1 cellular context compared by ENCODE assay signal in the genomic region with DNA sequence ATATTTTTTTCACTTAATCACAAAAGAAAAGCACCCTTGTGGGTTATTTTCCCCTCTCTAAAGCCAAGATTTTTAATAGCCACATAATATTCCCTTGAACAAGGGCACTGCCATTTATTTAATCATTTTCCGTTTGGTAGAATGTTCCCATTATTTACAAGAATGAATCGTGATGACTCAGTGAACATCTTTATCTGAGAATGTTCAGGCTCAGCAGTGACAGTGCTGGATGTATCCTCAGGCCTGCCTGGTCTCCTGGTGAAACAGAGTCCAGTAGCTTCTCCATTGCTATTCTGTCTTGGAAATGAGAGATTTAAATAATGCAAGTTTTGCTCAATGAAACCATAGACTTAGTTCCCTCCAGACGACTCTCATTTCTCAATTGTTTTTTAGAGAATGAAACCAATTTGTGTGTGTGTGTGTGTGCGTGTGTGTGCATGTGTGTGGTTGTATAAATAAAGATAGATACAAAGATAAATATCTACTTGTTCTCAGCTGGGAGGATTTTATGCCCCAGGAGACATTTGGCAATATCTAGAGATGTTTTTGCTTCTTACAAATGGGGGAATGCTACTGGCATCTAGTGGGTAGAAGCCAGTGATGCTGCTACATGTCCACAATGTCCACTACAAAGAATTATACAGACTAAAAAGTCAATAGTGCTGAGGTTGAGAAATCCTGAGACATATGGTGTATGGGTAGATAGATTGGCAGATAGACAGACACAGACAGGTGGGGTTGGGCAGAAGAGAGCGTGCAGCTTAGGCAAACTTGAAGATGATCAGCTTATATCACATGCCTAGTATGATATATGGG.
TF ChIP-seq lines count a peak whose summit lies in the region.

No MANE protein-coding gene starts in this region.

TF ChIP-seq in K562, 482 proteins besides CTCF, POLR2A, EP300 and RAD21 (continued from another document):
- TF ChIP-seq, protein P1, sequence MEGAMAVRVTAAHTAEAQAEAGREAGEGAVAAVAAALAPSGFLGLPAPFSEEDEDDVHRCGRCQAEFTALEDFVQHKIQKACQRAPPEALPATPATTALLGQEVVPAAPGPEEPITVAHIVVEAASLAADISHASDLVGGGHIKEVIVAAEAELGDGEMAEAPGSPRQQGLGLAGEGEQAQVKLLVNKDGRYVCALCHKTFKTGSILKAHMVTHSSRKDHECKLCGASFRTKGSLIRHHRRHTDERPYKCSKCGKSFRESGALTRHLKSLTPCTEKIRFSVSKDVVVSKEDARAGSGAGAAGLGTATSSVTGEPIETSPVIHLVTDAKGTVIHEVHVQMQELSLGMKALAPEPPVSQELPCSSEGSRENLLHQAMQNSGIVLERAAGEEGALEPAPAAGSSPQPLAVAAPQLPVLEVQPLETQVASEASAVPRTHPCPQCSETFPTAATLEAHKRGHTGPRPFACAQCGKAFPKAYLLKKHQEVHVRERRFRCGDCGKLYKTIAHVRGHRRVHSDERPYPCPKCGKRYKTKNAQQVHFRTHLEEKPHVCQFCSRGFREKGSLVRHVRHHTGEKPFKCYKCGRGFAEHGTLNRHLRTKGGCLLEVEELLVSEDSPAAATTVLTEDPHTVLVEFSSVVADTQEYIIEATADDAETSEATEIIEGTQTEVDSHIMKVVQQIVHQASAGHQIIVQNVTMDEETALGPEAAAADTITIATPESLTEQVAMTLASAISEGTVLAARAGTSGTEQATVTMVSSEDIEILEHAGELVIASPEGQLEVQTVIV (CRISPR knock-in tag; IDR thresholded peaks at IDR 0.05; ENCODE audit: borderline replicate concordance) = no peak
- TF ChIP-seq JUND (IDR thresholded peaks at IDR 0.05; ENCODE audit: borderline replicate concordance, low read depth, low read length) = peak; percentile 57
- peak; percentile 74; the same call in 2 of the 3 replicates for TF ChIP-seq JUND (tag; IDR thresholded peaks at IDR 0.05; ENCODE audit: borderline replicate concordance, low read depth, low read length)
- TF ChIP-seq MYBL2 (IDR thresholded peaks at IDR 0.05; ENCODE audit: low read depth) = no peak
- no peak for TF ChIP-seq MYBL2 (CRISPR knock-in tag; IDR thresholded peaks at IDR 0.05; ENCODE audit: borderline replicate concordance)
- TF ChIP-seq, protein P2, sequence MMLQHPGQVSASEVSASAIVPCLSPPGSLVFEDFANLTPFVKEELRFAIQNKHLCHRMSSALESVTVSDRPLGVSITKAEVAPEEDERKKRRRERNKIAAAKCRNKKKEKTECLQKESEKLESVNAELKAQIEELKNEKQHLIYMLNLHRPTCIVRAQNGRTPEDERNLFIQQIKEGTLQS (IDR thresholded peaks at IDR 0.05) = peak; percentile 51; the same call in 1 of the 2 replicates
- TF ChIP-seq, protein P2 (CRISPR knock-in tag; conservative IDR thresholded peaks at IDR 0.05) = no peak
- TF ChIP-seq, protein P3, sequence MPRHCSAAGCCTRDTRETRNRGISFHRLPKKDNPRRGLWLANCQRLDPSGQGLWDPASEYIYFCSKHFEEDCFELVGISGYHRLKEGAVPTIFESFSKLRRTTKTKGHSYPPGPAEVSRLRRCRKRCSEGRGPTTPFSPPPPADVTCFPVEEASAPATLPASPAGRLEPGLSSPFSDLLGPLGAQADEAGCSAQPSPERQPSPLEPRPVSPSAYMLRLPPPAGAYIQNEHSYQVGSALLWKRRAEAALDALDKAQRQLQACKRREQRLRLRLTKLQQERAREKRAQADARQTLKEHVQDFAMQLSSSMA (CRISPR knock-in tag; IDR thresholded peaks at IDR 0.05) = no peak
- TF ChIP-seq FOSL1 (tag; conservative IDR thresholded peaks at IDR 0.05) = peak; percentile 76
- TF ChIP-seq C11orf30 (IDR thresholded peaks at IDR 0.05; ENCODE audit: low read depth) = peak; percentile 28; the same call in 1 of the 2 replicates
- TF ChIP-seq ZFP30 (CRISPR knock-in tag; IDR thresholded peaks at IDR 0.05; ENCODE audit: borderline replicate concordance) = no peak
- TF ChIP-seq SMARCA4 (IDR thresholded peaks at IDR 0.05) = peak; percentile 41; the same call in 1 of the 2 replicates
- no peak for TF ChIP-seq ZNF76 (CRISPR knock-in tag; IDR thresholded peaks at IDR 0.05; ENCODE audit: borderline replicate concordance)
- TF ChIP-seq, protein P4, sequence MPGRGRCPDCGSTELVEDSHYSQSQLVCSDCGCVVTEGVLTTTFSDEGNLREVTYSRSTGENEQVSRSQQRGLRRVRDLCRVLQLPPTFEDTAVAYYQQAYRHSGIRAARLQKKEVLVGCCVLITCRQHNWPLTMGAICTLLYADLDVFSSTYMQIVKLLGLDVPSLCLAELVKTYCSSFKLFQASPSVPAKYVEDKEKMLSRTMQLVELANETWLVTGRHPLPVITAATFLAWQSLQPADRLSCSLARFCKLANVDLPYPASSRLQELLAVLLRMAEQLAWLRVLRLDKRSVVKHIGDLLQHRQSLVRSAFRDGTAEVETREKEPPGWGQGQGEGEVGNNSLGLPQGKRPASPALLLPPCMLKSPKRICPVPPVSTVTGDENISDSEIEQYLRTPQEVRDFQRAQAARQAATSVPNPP (IDR thresholded peaks at IDR 0.05; ENCODE audit: borderline replicate concordance, insufficient read depth, insufficient read length) = no peak
- no peak for TF ChIP-seq ZNF583 (CRISPR knock-in tag; IDR thresholded peaks at IDR 0.05)
- TF ChIP-seq PHTF2 (CRISPR knock-in tag; IDR thresholded peaks at IDR 0.05) = no peak
- TF ChIP-seq, protein P5, sequence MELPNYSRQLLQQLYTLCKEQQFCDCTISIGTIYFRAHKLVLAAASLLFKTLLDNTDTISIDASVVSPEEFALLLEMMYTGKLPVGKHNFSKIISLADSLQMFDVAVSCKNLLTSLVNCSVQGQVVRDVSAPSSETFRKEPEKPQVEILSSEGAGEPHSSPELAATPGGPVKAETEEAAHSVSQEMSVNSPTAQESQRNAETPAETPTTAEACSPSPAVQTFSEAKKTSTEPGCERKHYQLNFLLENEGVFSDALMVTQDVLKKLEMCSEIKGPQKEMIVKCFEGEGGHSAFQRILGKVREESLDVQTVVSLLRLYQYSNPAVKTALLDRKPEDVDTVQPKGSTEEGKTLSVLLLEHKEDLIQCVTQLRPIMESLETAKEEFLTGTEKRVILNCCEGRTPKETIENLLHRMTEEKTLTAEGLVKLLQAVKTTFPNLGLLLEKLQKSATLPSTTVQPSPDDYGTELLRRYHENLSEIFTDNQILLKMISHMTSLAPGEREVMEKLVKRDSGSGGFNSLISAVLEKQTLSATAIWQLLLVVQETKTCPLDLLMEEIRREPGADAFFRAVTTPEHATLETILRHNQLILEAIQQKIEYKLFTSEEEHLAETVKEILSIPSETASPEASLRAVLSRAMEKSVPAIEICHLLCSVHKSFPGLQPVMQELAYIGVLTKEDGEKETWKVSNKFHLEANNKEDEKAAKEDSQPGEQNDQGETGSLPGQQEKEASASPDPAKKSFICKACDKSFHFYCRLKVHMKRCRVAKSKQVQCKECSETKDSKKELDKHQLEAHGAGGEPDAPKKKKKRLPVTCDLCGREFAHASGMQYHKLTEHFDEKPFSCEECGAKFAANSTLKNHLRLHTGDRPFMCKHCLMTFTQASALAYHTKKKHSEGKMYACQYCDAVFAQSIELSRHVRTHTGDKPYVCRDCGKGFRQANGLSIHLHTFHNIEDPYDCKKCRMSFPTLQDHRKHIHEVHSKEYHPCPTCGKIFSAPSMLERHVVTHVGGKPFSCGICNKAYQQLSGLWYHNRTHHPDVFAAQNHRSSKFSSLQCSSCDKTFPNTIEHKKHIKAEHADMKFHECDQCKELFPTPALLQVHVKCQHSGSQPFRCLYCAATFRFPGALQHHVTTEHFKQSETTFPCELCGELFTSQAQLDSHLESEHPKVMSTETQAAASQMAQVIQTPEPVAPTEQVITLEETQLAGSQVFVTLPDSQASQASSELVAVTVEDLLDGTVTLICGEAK (IDR thresholded peaks at IDR 0.05) = peak; percentile 51; the same call in 1 of the 2 replicates
- TF ChIP-seq, protein P5 (CRISPR knock-in tag; IDR thresholded peaks at IDR 0.05) = no peak
- no peak for TF ChIP-seq NR2C1 (IDR thresholded peaks at IDR 0.05)
- TF ChIP-seq NR2C1 (tag; IDR thresholded peaks at IDR 0.05) = no peak
- TF ChIP-seq ZNF324 (CRISPR knock-in tag; IDR thresholded peaks at IDR 0.05) = no peak
- no peak for TF ChIP-seq ZNF77 (CRISPR knock-in tag; IDR thresholded peaks at IDR 0.05)
- TF ChIP-seq PTRF (tag; IDR thresholded peaks at IDR 0.05) = no peak
- TF ChIP-seq KAT2B (IDR thresholded peaks at IDR 0.05; ENCODE audit: low read depth, low read length) = no peak
- TF ChIP-seq KAT7 (CRISPR knock-in tag; IDR thresholded peaks at IDR 0.05; ENCODE audit: borderline replicate concordance) = no peak
- TF ChIP-seq ESRRA (IDR thresholded peaks at IDR 0.05; ENCODE audit: borderline replicate concordance, low read depth) = no peak
- TF ChIP-seq, protein P6, sequence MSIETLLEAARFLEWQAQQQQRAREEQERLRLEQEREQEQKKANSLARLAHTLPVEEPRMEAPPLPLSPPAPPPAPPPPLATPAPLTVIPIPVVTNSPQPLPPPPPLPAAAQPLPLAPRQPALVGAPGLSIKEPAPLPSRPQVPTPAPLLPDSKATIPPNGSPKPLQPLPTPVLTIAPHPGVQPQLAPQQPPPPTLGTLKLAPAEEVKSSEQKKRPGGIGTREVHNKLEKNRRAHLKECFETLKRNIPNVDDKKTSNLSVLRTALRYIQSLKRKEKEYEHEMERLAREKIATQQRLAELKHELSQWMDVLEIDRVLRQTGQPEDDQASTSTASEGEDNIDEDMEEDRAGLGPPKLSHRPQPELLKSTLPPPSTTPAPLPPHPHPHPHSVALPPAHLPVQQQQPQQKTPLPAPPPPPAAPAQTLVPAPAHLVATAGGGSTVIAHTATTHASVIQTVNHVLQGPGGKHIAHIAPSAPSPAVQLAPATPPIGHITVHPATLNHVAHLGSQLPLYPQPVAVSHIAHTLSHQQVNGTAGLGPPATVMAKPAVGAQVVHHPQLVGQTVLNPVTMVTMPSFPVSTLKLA (conservative IDR thresholded peaks at IDR 0.05) = no peak
- no peak for TF ChIP-seq ZNF436 (CRISPR knock-in tag; IDR thresholded peaks at IDR 0.05)
- TF ChIP-seq MAFK (IDR thresholded peaks at IDR 0.05; ENCODE audit: low read length) = peak; percentile 34
- no peak for TF ChIP-seq ETV5 (CRISPR knock-in tag; IDR thresholded peaks at IDR 0.05; ENCODE audit: low read depth)
- no peak for TF ChIP-seq ZNF174 (CRISPR knock-in tag; IDR thresholded peaks at IDR 0.05)
- no peak for TF ChIP-seq CBX3 (IDR thresholded peaks at IDR 0.05; ENCODE audit: borderline replicate concordance in 1 of 2, low read length in 2 of 2)
TF ChIP-seq in K562: peak in this region for 9.
